Comparison of ENCODE assay signal across 17 cellular contexts in the genomic region with DNA sequence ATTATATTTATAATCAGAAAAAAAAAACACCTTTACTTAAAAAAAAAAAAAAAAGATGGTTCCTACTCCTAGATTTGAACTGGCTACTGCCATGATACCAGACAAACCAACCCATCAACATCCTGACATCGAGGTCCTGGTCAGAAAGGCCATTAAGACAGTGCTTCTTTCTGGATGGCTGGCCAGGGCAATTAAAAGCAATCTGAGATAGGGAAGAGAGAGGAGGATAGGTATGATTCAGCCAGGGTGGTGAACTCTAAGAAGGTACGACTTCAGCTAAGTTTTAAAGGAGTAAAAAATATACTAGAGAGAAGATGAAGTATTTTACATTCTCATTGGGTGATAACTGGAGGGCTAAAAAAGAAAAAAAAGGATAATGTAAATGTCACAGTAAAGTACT.
"Had no signal": no experiment of that assay in that cellular context is flagged by ENCODE, and none has a peak within 500 bp of the region (broad histone marks: within the 10 kb centered on the region; RNA-seq: fewer than 3 reads in every experiment).

No MANE protein-coding gene starts in this region.

- H3K4me3 Mint-ChIP-seq: activated CD4-positive, alpha-beta memory T cell treated with anti-CD3 and anti-CD28 coated beads, Interleukin-2, amount 10 ng/mL, durations not matched to agents 7 days and 5 days; activated naive CD8-positive, alpha-beta T cell; naive thymus-derived CD8-positive, alpha-beta T cell had no signal

- H3K4me1 Mint-ChIP-seq: activated CD4-positive, alpha-beta memory T cell treated with anti-CD3 and anti-CD28 coated beads, Interleukin-2, amount 10 ng/mL, durations not matched to agents 7 days and 5 days; naive thymus-derived CD8-positive, alpha-beta T cell had no signal

- H3K27ac Mint-ChIP-seq: activated CD4-positive, alpha-beta memory T cell treated with anti-CD3 and anti-CD28 coated beads, Interleukin-2, amount 10 ng/mL, durations not matched to agents 7 days and 5 days; activated naive CD8-positive, alpha-beta T cell; naive thymus-derived CD8-positive, alpha-beta T cell had no signal

- H3K4me3 ChIP-seq: breast epithelium, gastroesophageal sphincter, hepatocyte, lower lobe of right lung, mucosa of descending colon, psoas muscle, suprapubic skin, upper lobe of left lung had no signal

- H3K36me3 Mint-ChIP-seq: activated naive CD8-positive, alpha-beta T cell; naive thymus-derived CD8-positive, alpha-beta T cell had no signal

- H3K9me3 Mint-ChIP-seq: activated CD4-positive, alpha-beta memory T cell treated with anti-CD3 and anti-CD28 coated beads, Interleukin-2, amount 10 ng/mL, durations not matched to agents 7 days and 5 days; naive thymus-derived CD8-positive, alpha-beta T cell had no signal

- DNase-seq: activated CD4-positive, alpha-beta memory T cell treated with anti-CD3 and anti-CD28 coated beads, Interleukin-2, amount 10 ng/mL, durations not matched to agents 7 days and 5 days; activated gamma-delta T cell; activated T-cell treated with anti-CD3 and anti-CD28 coated beads, Interleukin-2, amount 50 U/mL, for 48 hours; amygdala; lower lobe of right lung; mucosa of descending colon; naive thymus-derived CD8-positive, alpha-beta T cell; occipital lobe; psoas muscle; stimulated activated naive CD4-positive, alpha-beta T cell treated with Interleukin-2 at 50 U/mL for 16 hours; upper lobe of left lung had no signal

- ATAC-seq: gastroesophageal sphincter; lower lobe of right lung; mucosa of descending colon; naive thymus-derived CD8-positive, alpha-beta T cell; psoas muscle; sciatic nerve had no signal
